8 cellular contexts compared by ENCODE assay signal in genomic region chr12:104720346-104721064, GRCh38.
DNase-seq lines count a peak whose midpoint lies in the region; TF ChIP-seq lines count a peak whose summit lies in the region.

No MANE protein-coding gene starts in this region.

- H2AK5ac ChIP-seq in mesenchymal stem cell (ENCODE audit: low read length, severe bottlenecking) = no peak overlapping the region

- H4K91ac ChIP-seq in mesenchymal stem cell (ENCODE audit: low read length) = peak overlapping the region; percentile 70

- H3K9me3 ChIP-seq in SJCRH30 (replicated peaks) (no peaks in the 10 kb centered on the region), adrenal gland (replicated peaks in 1 of 3) (no peaks in the 10 kb centered on the region), mesenchymal stem cell (ENCODE audit: control insufficient read depth, low read length) (no peaks in the 10 kb centered on the region)

- peak overlapping the region; percentile 23 for H3K9ac ChIP-seq in mesenchymal stem cell (ENCODE audit: low read length)

- H3K23ac ChIP-seq in mesenchymal stem cell (ENCODE audit: low read length in 2 of 2) = no peak overlapping the region

- H2AFZ ChIP-seq in mesenchymal stem cell (ENCODE audit: low read depth, low read length) = no peak overlapping the region

- H2BK12ac ChIP-seq in mesenchymal stem cell (ENCODE audit: low read length in 2 of 2) = peak overlapping the region in 1 of 2 experiments; percentile 33

- H3K4me1 ChIP-seq in SJCRH30 = peaks cover 47% of the 10 kb centered on the region
- H3K4me1 ChIP-seq in adrenal gland (replicated peaks in 1 of 2) = peaks cover 0 to 21% of the 10 kb centered on the region in 2 donors
- H3K4me1 ChIP-seq in mesenchymal stem cell (ENCODE audit: control insufficient read depth, insufficient read depth, low read depth, low read length) = peaks cover 5% of the 10 kb centered on the region

- H4K8ac ChIP-seq in mesenchymal stem cell (ENCODE audit: low read length) = no peak overlapping the region

- H2BK5ac ChIP-seq in mesenchymal stem cell (ENCODE audit: low read depth, low read length, poor library complexity, severe bottlenecking) = no peak overlapping the region

- TF ChIP-seq CTCF in GM12875 (IDR thresholded peaks at IDR 0.05; ENCODE audit: borderline replicate concordance, insufficient read depth, low read depth, low read length) = no peak
- no peak for TF ChIP-seq CTCF in adrenal gland (IDR thresholded peaks at IDR 0.05)

- intact Hi-C loops in adrenal gland (cut with DNase I) = no loop called here

- H2BK120ac ChIP-seq in mesenchymal stem cell (ENCODE audit: low read depth, low read length) = no peak overlapping the region

- no peak overlapping the region for H3K14ac ChIP-seq in mesenchymal stem cell (ENCODE audit: low read length in 2 of 2)

- no peak for TF ChIP-seq POLR2A in adrenal gland (IDR thresholded peaks at IDR 0.05)

- no peak overlapping the region for H2BK15ac ChIP-seq in mesenchymal stem cell (ENCODE audit: low read depth, poor library complexity, severe bottlenecking)

- no peak overlapping the region for H3K4me2 ChIP-seq in mesenchymal stem cell (ENCODE audit: low read length, poor library complexity, severe bottlenecking)

- H3K18ac ChIP-seq in mesenchymal stem cell (ENCODE audit: low read depth in 1 of 2, low read length in 2 of 2) = peak overlapping the region in 1 of 2 experiments; percentile 72

- DNase-seq in SJCRH30 = peak; percentile 80 to 91
- no peak for DNase-seq in adrenal gland
- DNase-seq in mesenchymal stem cell = peak; percentile 32
- DNase-seq in stimulated activated CD8-positive, alpha-beta memory T cell treated with anti-CD3 and anti-CD28 coated beads, Interleukin-7, amount 100 ng/mL, for 4 hours (ENCODE audit: low read depth in 2 of 2) = peak; percentile 38 to 52
- DNase-seq in kidney tubule cell (ENCODE audit: low spot score) = no peak
- DNase-seq in NOMO-1 treated with dmso at 0.1 percent for 144 hours (lab: John Stamatoyannopoulos, UW; ENCODE audit: unreplicated experiment) = no peak
- no peak for DNase-seq in SW480 (ENCODE audit: low spot score)

- peak overlapping the region; percentile 87 for H3K27ac ChIP-seq in SJCRH30
- H3K27ac ChIP-seq in adrenal gland = peak overlapping the region in 3 of 5 donors; percentile 10 to 62 (median 46)
- H3K27ac ChIP-seq in mesenchymal stem cell (ENCODE audit: low read length, poor library complexity, severe bottlenecking) = no peak overlapping the region

- WGBS in adrenal gland, 4 donors = 39 to 61% (median 54%) methylated on average over 25 to 29 of the region's 29 CpGs
- 70% methylated on average over 29 of the region's 29 CpGs for WGBS in mesenchymal stem cell

- H3K4me3 ChIP-seq in GM12875 (ENCODE audit: low read depth, low read length) (peak overlapping the region; percentile 29), SJCRH30 (peak overlapping the region; percentile 44), adrenal gland (peak overlapping the region in 1 of 4 donors; percentile 40), mesenchymal stem cell (ENCODE audit: insufficient read depth in 1 of 2, low read depth in 1 of 2, low read length in 2 of 2) (no peak overlapping the region)

- no peak overlapping the region for H3K4ac ChIP-seq in mesenchymal stem cell (ENCODE audit: low read depth in 1 of 2, low read length in 2 of 2)

- no peaks in the 10 kb centered on the region for H3K79me1 ChIP-seq in mesenchymal stem cell (replicated peaks; ENCODE audit: low read length, poor library complexity, severe bottlenecking)

- H3K36me3 ChIP-seq in SJCRH30 (no peaks in the 10 kb centered on the region), adrenal gland (replicated peaks in 1 of 2) (no peaks in the 10 kb centered on the region), mesenchymal stem cell (ENCODE audit: control insufficient read depth in 1 of 2, insufficient read depth in 2 of 2, low read depth in 1 of 2, low read length in 2 of 2) (no peaks in the 10 kb centered on the region)

- H3K27me3 ChIP-seq in SJCRH30 (no peaks in the 10 kb centered on the region), adrenal gland (no peaks in the 10 kb centered on the region), mesenchymal stem cell (ENCODE audit: control insufficient read depth in 1 of 2, insufficient read depth in 1 of 2, low read length in 2 of 2) (peaks cover 0 to 4% of the 10 kb centered on the region in 2 experiments)

Comparison
In these comparisons a context has a peak if more than half of its experiments do, and no peak if none do; other contexts are left out.
1. H3K4me3 ChIP-seq: peak in GM12875 (single experiment) and SJCRH30 (single experiment); none in mesenchymal stem cell (0 of 2).
2. DNase-seq: peak in SJCRH30 (2 of 2), mesenchymal stem cell (single experiment) and stimulated activated CD8-positive, alpha-beta memory T cell treated with anti-CD3 and anti-CD28 coated beads, Interleukin-7, amount 100 ng/mL, for 4 hours (2 of 2); none in adrenal gland (0 of 7), kidney tubule cell (single experiment), NOMO-1 treated with dmso at 0.1 percent for 144 hours (single experiment) and SW480 (single experiment).